Comparison of ENCODE assay signal across 17 cellular contexts in the genomic region with DNA sequence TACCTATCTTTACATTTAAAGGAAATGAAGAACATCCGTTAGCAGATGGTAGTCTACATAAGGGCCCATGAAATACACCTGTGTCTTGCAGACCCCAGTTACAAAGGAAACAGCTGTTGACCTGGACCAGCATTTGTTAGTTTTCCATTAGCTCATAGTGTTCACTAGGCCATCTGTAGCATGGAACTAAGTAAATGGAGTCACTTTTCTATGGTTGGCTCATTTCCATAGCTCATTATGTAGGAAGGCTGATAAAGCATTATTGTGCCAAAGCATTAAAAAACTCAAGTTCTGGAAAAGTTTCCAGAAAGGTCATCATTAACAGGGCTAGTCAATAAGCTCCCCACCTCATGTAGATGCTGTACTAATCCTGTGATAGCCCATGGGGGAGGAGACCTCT.
"Had no signal": no experiment of that assay in that cellular context is flagged by ENCODE, and none has a peak within 500 bp of the region (broad histone marks: within the 10 kb centered on the region; RNA-seq: fewer than 3 reads in every experiment).

No MANE protein-coding gene starts in this region.

- FAIRE-seq: small intestine, TTC549 had no signal

- H3K4me3 Mint-ChIP-seq: activated naive CD4-positive, alpha-beta T cell treated with anti-CD3 and anti-CD28 coated beads, Interleukin-2, amount 50 U/mL, for 24 hours; naive B cell; stimulated activated effector memory CD8-positive, alpha-beta T cell treated with anti-CD3 and anti-CD28 coated beads, Interleukin-12 subunit alpha, Interleukin-12 subunit beta, amount 100 ng/mL, for 72 hours had no signal

- H3K4me1 Mint-ChIP-seq: activated naive CD4-positive, alpha-beta T cell treated with anti-CD3 and anti-CD28 coated beads, Interleukin-2, amount 50 U/mL, for 24 hours; naive B cell had no signal

- DNase-seq: activated CD4-positive, CD25-positive, alpha-beta regulatory T cell; activated effector memory CD4-positive, alpha-beta T cell treated with Interleukin-2 at 50 U/mL for 16 hours; amygdala; cerebellar nuclear complex; dorsolateral prefrontal cortex; glutamatergic neuron; lower lobe of right lung; midbrain; naive B cell; small intestine had no signal

- H3K36me3 Mint-ChIP-seq: activated naive CD4-positive, alpha-beta T cell treated with anti-CD3 and anti-CD28 coated beads, Interleukin-2, amount 50 U/mL, for 24 hours; naive B cell; stimulated activated effector memory CD8-positive, alpha-beta T cell treated with anti-CD3 and anti-CD28 coated beads, Interleukin-12 subunit alpha, Interleukin-12 subunit beta, amount 100 ng/mL, for 72 hours had no signal

- H3K9me3 ChIP-seq: esophagus muscularis mucosa, lower lobe of right lung, right atrium auricular region, tibial nerve, vagina had no signal

- ATAC-seq: lower lobe of right lung; stimulated activated effector memory CD8-positive, alpha-beta T cell treated with anti-CD3 and anti-CD28 coated beads, Interleukin-12 subunit alpha, Interleukin-12 subunit beta, amount 100 ng/mL, for 72 hours had no signal

- H3K27ac Mint-ChIP-seq: activated naive CD4-positive, alpha-beta T cell treated with anti-CD3 and anti-CD28 coated beads, Interleukin-2, amount 50 U/mL, for 24 hours; naive B cell; stimulated activated effector memory CD8-positive, alpha-beta T cell treated with anti-CD3 and anti-CD28 coated beads, Interleukin-12 subunit alpha, Interleukin-12 subunit beta, amount 100 ng/mL, for 72 hours had no signal
